ENCODE assay signal across 8 cellular contexts in genomic region chrX:43949669-43950068, GRCh38. TPM values are rescaled to one million over a fixed set of nuclear protein-coding genes. Genes with fewer than 3 reads are reported as not detected.
DNase-seq lines count a peak whose midpoint lies in the region; ATAC-seq and TF ChIP-seq lines count a peak whose summit lies in the region.

No MANE protein-coding gene starts in this region.

- CTCF ChIA-PET in MCF 10A (lab: Yijun Ruan, JAX), result interaction anchor here (0.6 to 0.8 kb wide), 2 partner anchors 114 to 945 kb away, joined by 3 to 5 read pairs; no protein-coding TSS in a partner anchor

- intact Hi-C loops in MCF 10A (cut with micrococcal nuclease), result loop anchor here (10.0 kb wide), 2 partner anchors 595 to 925 kb away; partner anchors contain the start of genes FUNDC1 and KDM6A

- peaks cover 4% of the 10 kb centered on the region for H3K4me1 Mint-ChIP-seq in activated naive CD8-positive, alpha-beta T cell treated with anti-CD3 and anti-CD28 coated beads for 36 hours
- no peaks in the 10 kb centered on the region for H3K4me1 Mint-ChIP-seq in MCF 10A (ENCODE audit: insufficient read depth, unreplicated experiment)

- TF ChIP-seq CTCF in MCF 10A (IDR thresholded peaks at IDR 0.05; ENCODE audit: unreplicated experiment), result no peak

- peaks cover 4% of the 10 kb centered on the region for H3K27me3 Mint-ChIP-seq in activated naive CD8-positive, alpha-beta T cell treated with anti-CD3 and anti-CD28 coated beads for 36 hours
- peaks cover 57% of the 10 kb centered on the region for H3K27me3 Mint-ChIP-seq in MCF 10A (ENCODE audit: insufficient read depth, unreplicated experiment)

- H3K27ac Mint-ChIP-seq in activated naive CD8-positive, alpha-beta T cell treated with anti-CD3 and anti-CD28 coated beads for 36 hours, result no peak overlapping the region
- H3K27ac Mint-ChIP-seq in MCF 10A (ENCODE audit: low read depth, unreplicated experiment), result no peak overlapping the region

- POLR2A ChIA-PET in MCF 10A (lab: Yijun Ruan, JAX), result no interaction called here

- DNase-seq in GM03348 (ENCODE audit: low spot score) (peak; percentile 23), NCI-H526 (lab: John Stamatoyannopoulos, UW) (peak; percentile 12 to 55), iPS-NIHi11 (ENCODE audit: low spot score) (peak; percentile 44), GF-D8 (lab: John Stamatoyannopoulos, UW) (no peak), MCF 10A (ENCODE audit: unreplicated experiment) (no peak)
- DNase-seq in activated naive CD8-positive, alpha-beta T cell treated with anti-CD3 and anti-CD28 coated beads for 36 hours, result peak; percentile 11
- peak; percentile 17 for DNase-seq in stimulated activated CD4-positive, alpha-beta T cell treated with anti-CD3 and anti-CD28 coated beads, Interleukin-4, amount 100 ng/mL, for 24 hours

- H3K4me3 Mint-ChIP-seq in activated naive CD8-positive, alpha-beta T cell treated with anti-CD3 and anti-CD28 coated beads for 36 hours, result peak overlapping the region; percentile 32
- no peak overlapping the region for H3K4me3 Mint-ChIP-seq in MCF 10A (ENCODE audit: unreplicated experiment)

- ATAC-seq in GM21423 (IDR thresholded peaks at IDR 0.05; ENCODE audit: unreplicated experiment), result no peak

- no peaks in the 10 kb centered on the region for H3K36me3 Mint-ChIP-seq in activated naive CD8-positive, alpha-beta T cell treated with anti-CD3 and anti-CD28 coated beads for 36 hours
- no peaks in the 10 kb centered on the region for H3K36me3 Mint-ChIP-seq in MCF 10A (ENCODE audit: insufficient read depth, unreplicated experiment)

- H3K9me3 Mint-ChIP-seq in activated naive CD8-positive, alpha-beta T cell treated with anti-CD3 and anti-CD28 coated beads for 36 hours, result no peaks in the 10 kb centered on the region
- no peaks in the 10 kb centered on the region for H3K9me3 Mint-ChIP-seq in MCF 10A (ENCODE audit: unreplicated experiment)

- no TSS peak for BruUV-seq in MCF 10A (replicated peaks; lab: Mats Ljungman, UMichigan)

RNA-seq across cellular contexts. Expression of gene NDP, which starts 23.5 kb away (rescaled TPM):
- total RNA-seq in activated naive CD8-positive, alpha-beta T cell treated with anti-CD3 and anti-CD28 coated beads for 36 hours, result not detected
- total RNA-seq in MCF 10A (2022), result not detected in 2 replicates

Comparison
In these comparisons a context has a peak if more than half of its experiments do, and no peak if none do; other contexts are left out.
1. DNase-seq: peak in GM03348 (single experiment), NCI-H526 (2 of 2), activated naive CD8-positive, alpha-beta T cell treated with anti-CD3 and anti-CD28 coated beads for 36 hours (single experiment), iPS-NIHi11 (single experiment) and stimulated activated CD4-positive, alpha-beta T cell treated with anti-CD3 and anti-CD28 coated beads, Interleukin-4, amount 100 ng/mL, for 24 hours (single experiment); none in GF-D8 (single experiment) and MCF 10A (single experiment).